In the genomic region with DNA sequence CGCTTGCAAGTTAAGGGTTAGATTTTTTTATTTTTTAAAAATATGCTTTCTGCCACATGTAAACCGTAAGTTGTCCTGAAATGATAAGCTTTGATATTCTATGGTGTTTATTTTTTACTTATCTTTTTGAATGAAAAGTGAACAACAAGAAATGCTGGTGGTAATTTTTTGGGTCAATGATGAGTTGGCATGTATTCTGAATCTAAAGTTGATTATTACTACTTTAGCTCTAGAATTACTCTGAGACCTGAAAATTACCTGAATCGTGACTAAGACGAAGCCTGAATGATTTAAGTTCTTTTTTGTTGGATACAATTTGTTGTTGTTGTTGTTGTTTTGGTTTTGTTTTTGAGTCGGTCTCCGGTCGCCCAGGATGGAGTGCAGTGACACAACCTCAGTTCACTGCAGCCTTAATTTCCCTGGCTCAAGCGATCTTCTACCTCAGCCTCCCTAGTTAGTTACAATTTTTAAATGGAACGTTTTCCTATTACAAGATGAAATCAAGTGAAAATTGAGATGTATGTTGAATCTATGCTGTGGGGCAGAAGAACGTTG, we compare ENCODE assay signal across 8 cellular contexts. TPM values are rescaled to one million over a fixed set of nuclear protein-coding genes. Genes with fewer than 3 reads are reported as not detected.
DNase-seq lines count a peak whose midpoint lies in the region; ATAC-seq and TF ChIP-seq lines count a peak whose summit lies in the region.

No MANE protein-coding gene starts in this region.

- DNase-seq in HFF-Myc (ENCODE audit: extremely low read depth, low read depth) = no peak
- no peak for DNase-seq in activated CD4-positive, alpha-beta memory T cell treated with anti-CD3 and anti-CD28 coated beads for 36 hours
- no peak for DNase-seq in iPS DF 6.9 (ENCODE audit: low read depth, low spot score)
- no peak for DNase-seq in spleen
- DNase-seq in NCI-H2107 treated with DMSO at 0.1 percent for 48 hours (lab: John Stamatoyannopoulos, UW; ENCODE audit: unreplicated experiment) = no peak
- no peak for DNase-seq in NCI-H510A treated with DMSO at 0.1 percent for 48 hours (lab: John Stamatoyannopoulos, UW)
- DNase-seq in cerebellum (ENCODE audit: low spot score) = no peak

- peak overlapping the region; percentile 97 for H3K27ac Mint-ChIP-seq in activated CD4-positive, alpha-beta memory T cell treated with anti-CD3 and anti-CD28 coated beads for 36 hours

- peaks cover 35% of the 10 kb centered on the region for H3K4me1 Mint-ChIP-seq in activated CD4-positive, alpha-beta memory T cell treated with anti-CD3 and anti-CD28 coated beads for 36 hours (ENCODE audit: low read depth)

- peaks cover 2% of the 10 kb centered on the region; the same call in 1 of the 2 replicates for H3K4me1 ChIP-seq in iPS DF 6.9 (ENCODE audit: control insufficient read depth, insufficient read depth, low read length)
- H3K4me1 ChIP-seq in spleen = peaks cover 40 to 73% (median 61%) of the 10 kb centered on the region in 6 donors

- H3K4me3 Mint-ChIP-seq in activated CD4-positive, alpha-beta memory T cell treated with anti-CD3 and anti-CD28 coated beads for 36 hours = peak overlapping the region; percentile 99

- H3K36me3 Mint-ChIP-seq in activated CD4-positive, alpha-beta memory T cell treated with anti-CD3 and anti-CD28 coated beads for 36 hours = peaks cover 58% of the 10 kb centered on the region

- no peak for ATAC-seq in HG02610 (IDR thresholded peaks at IDR 0.05; ENCODE audit: unreplicated experiment)

- no peaks in the 10 kb centered on the region for H3K9me3 Mint-ChIP-seq in activated CD4-positive, alpha-beta memory T cell treated with anti-CD3 and anti-CD28 coated beads for 36 hours

- H3K27me3 ChIP-seq in iPS DF 6.9 (ENCODE audit: control insufficient read depth, insufficient read depth, low read length) (no peaks in the 10 kb centered on the region), spleen (replicated peaks in 1 of 7) (no peaks in the 10 kb centered on the region)

- TF ChIP-seq CTCF in HFF-Myc (IDR thresholded peaks at IDR 0.05; ENCODE audit: low read depth, low read length, missing control alignments) = no peak
- no peak for TF ChIP-seq CTCF in spleen (IDR thresholded peaks at IDR 0.05 in 8 of 11, conservative IDR thresholded peaks at IDR 0.05 in 3 of 11)

- H3K36me3 ChIP-seq in iPS DF 6.9 (ENCODE audit: control insufficient read depth, insufficient read depth, low read length) (peaks cover 8% of the 10 kb centered on the region; the same call in 1 of the 2 replicates), spleen (peaks cover 0 to 41% (median 18%) of the 10 kb centered on the region in 6 donors)

- CTCF ChIA-PET in activated CD4-positive, alpha-beta memory T cell treated with anti-CD3 and anti-CD28 coated beads for 36 hours (lab: Charles Lee) = interaction anchor here (1.6 kb wide), 1 partner anchor 1015 kb away, joined by 5 read pairs; no protein-coding TSS in a partner anchor

- H3K4me3 ChIP-seq in HFF-Myc (replicated peaks; ENCODE audit: low read depth, low read length) (peak overlapping the region; percentile 86), iPS DF 6.9 (ENCODE audit: low read length) (peak overlapping the region; percentile 80; the same call in 1 of the 2 replicates), spleen (peak overlapping the region; percentile 64 to 89 (median 76))

- WGBS in iPS DF 6.9 (ENCODE audit: insufficient coverage, insufficient read length) = no CpG with 5 or more reads among the region's 10 CpGs
- 2 to 4% (median 3%) methylated on average over 10 of the region's 10 CpGs for WGBS in spleen, 5 donors

- intact Hi-C loops in activated CD4-positive, alpha-beta memory T cell treated with anti-CD3 and anti-CD28 coated beads for 36 hours (cut with micrococcal nuclease) = loop anchor here (1.0 to 10.0 kb wide), 6 partner anchors 63 to 1896 kb away; partner anchors contain the start of genes ACADM, CRYZ, ST6GALNAC3 and TYW3
- intact Hi-C loops in spleen (cut with DNase I; ENCODE audit: low total_unique reads) = loop anchor here (10.0 kb wide), 1 partner anchor 62 kb away; the partner anchor contains the start of gene ACADM

- no peaks in the 10 kb centered on the region for H3K27me3 Mint-ChIP-seq in activated CD4-positive, alpha-beta memory T cell treated with anti-CD3 and anti-CD28 coated beads for 36 hours

- no peak overlapping the region for H3K27ac ChIP-seq in iPS DF 6.9 (ENCODE audit: low read length)
- H3K27ac ChIP-seq in spleen = peak overlapping the region in 7 of 8 donors; percentile 88 to 94 (median 90)

- POLR2A ChIA-PET in activated CD4-positive, alpha-beta memory T cell treated with anti-CD3 and anti-CD28 coated beads for 36 hours (lab: Charles Lee) = interaction anchor here (0.7 to 2.4 kb wide), 3 partner anchors 9 to 229 kb away, joined by 3 to 20 read pairs (median 7); partner anchors contain the start of gene MSH4

- no peaks in the 10 kb centered on the region for H3K9me3 ChIP-seq in iPS DF 6.9 (ENCODE audit: control insufficient read depth, insufficient read depth, low read length)
- H3K9me3 ChIP-seq in spleen = no peaks in the 10 kb centered on the region

- TF ChIP-seq POLR2A in spleen (IDR thresholded peaks at IDR 0.05) = no peak

RNA-seq across cellular contexts. Expression of gene RABGGTB, which starts 0.9 kb away (rescaled TPM):
- total RNA-seq in activated CD4-positive, alpha-beta memory T cell treated with anti-CD3 and anti-CD28 coated beads for 36 hours = 100 to 1,000 TPM; 158 to 170 TPM
- 10 to 100 TPM; 55.2 to 94.8 (median 78.2) TPM for total RNA-seq in spleen
- polyA plus RNA-seq in spleen = 10 to 100 TPM; 59.9 to 85.0 (median 69.8) TPM
- total RNA-seq in cerebellum = 70.3 TPM

RNA-seq across cellular contexts. Expression of gene MSH4, which starts 9.7 kb away (rescaled TPM):
- under 1 TPM; 0.12 to 0.43 TPM for total RNA-seq in activated CD4-positive, alpha-beta memory T cell treated with anti-CD3 and anti-CD28 coated beads for 36 hours
- under 1 TPM; 0.17 to 0.85 (median 0.40) TPM for total RNA-seq in spleen
- polyA plus RNA-seq in spleen = under 1 TPM; 0.19 to 0.29 (median 0.22) TPM
- 0.73 TPM for total RNA-seq in cerebellum
